In genomic region chr9:105557804-105558610, GRCh38 we compare ENCODE assay signal across 8 cellular contexts. TPM values are rescaled to one million over a fixed set of nuclear protein-coding genes. Genes with fewer than 3 reads are reported as not detected.
DNase-seq lines count a peak whose midpoint lies in the region; ATAC-seq and TF ChIP-seq lines count a peak whose summit lies in the region.

Gene FKTN (plus strand): TSS chr9:105558131. CDS start chr9:105575033, 16,902 bp downstream.

- H3K4me1 ChIP-seq in ACC112 (ENCODE audit: control insufficient read depth, insufficient read depth, low read length, unreplicated experiment), result peaks cover 8% of the 10 kb centered on the region
- H3K4me1 ChIP-seq in breast epithelium, result no peaks in the 10 kb centered on the region

- peak; percentile 93 for ATAC-seq in GM18858 (IDR thresholded peaks at IDR 0.05; ENCODE audit: unreplicated experiment)
- ATAC-seq in HG03066 (IDR thresholded peaks at IDR 0.05; ENCODE audit: low read depth, unreplicated experiment), result peak; percentile 94

- TF ChIP-seq POLR2A in breast epithelium (IDR thresholded peaks at IDR 0.05), result no peak

- H3K27me3 ChIP-seq in ACC112 (ENCODE audit: insufficient read depth, low read length) (no peaks in the 10 kb centered on the region), breast epithelium (no peaks in the 10 kb centered on the region)

- peak within 1 kb of the TSS; percentile 98 for H3K4me3 ChIP-seq in ACC112 (ENCODE audit: low read depth, low read length)
- peak within 1 kb of the TSS; percentile 81 to 86 (median 84) for H3K4me3 ChIP-seq in breast epithelium

- DNase-seq in NCI-H2171 treated with DMSO at 0.1 percent for 48 hours (lab: John Stamatoyannopoulos, UW) (peak; percentile 88), breast epithelium (ENCODE audit: low spot score in 2 of 2) (peak; percentile 72 to 80), iPS-NIHi7 (ENCODE audit: extremely low spot score) (peak; percentile 95), smooth muscle cell of the brain vasculature (ENCODE audit: low read depth, low spot score) (peak; percentile 51)

- no peak for TF ChIP-seq CTCF in VCaP (conservative IDR thresholded peaks at IDR 0.05)
- TF ChIP-seq CTCF in breast epithelium (IDR thresholded peaks at IDR 0.05), result no peak

- peaks cover 6 to 10% of the 10 kb centered on the region in 2 donors for H3K9me3 ChIP-seq in breast epithelium

- intact Hi-C loops in breast epithelium (cut with DNase I; ENCODE audit: low total_unique reads), result no loop called here

- H2AFZ ChIP-seq in ACC112 (ENCODE audit: low read length, unreplicated experiment), result peak within 1 kb of the TSS; percentile 100

- H3K36me3 ChIP-seq in ACC112 (ENCODE audit: insufficient read depth, low read length) (peaks cover 17% of the 10 kb centered on the region), breast epithelium (no peaks in the 10 kb centered on the region)

- peak within 1 kb of the TSS; percentile 61; the same call in 1 of the 2 replicates for H3K27ac ChIP-seq in ACC112 (ENCODE audit: low read depth, low read length)
- peak within 1 kb of the TSS; percentile 60; the same call in 1 of the 2 replicates for H3K27ac ChIP-seq in VCaP
- peak within 1 kb of the TSS; percentile 64 to 65 for H3K27ac ChIP-seq in breast epithelium

- peaks cover 14% of the 10 kb centered on the region for H3K79me2 ChIP-seq in ACC112 (ENCODE audit: control insufficient read depth, insufficient read depth, low read length, unreplicated experiment)

RNA-seq across cellular contexts. Expression of gene FKTN, which starts in this region (rescaled TPM):
- 10 to 100 TPM in 2 of 3 donors, 1 to 10 TPM in 1; 9.4 to 29.0 (median 12.1) TPM for total RNA-seq in breast epithelium

Comparison
In these comparisons a context has a peak if more than half of its experiments do, and no peak if none do; other contexts are left out.
1. Peak in every context shown above with its lines: DNase-seq, ATAC-seq, H3K4me3 ChIP-seq and H3K27ac ChIP-seq.